ENCODE assay signal across 10 cellular contexts in the genomic region with DNA sequence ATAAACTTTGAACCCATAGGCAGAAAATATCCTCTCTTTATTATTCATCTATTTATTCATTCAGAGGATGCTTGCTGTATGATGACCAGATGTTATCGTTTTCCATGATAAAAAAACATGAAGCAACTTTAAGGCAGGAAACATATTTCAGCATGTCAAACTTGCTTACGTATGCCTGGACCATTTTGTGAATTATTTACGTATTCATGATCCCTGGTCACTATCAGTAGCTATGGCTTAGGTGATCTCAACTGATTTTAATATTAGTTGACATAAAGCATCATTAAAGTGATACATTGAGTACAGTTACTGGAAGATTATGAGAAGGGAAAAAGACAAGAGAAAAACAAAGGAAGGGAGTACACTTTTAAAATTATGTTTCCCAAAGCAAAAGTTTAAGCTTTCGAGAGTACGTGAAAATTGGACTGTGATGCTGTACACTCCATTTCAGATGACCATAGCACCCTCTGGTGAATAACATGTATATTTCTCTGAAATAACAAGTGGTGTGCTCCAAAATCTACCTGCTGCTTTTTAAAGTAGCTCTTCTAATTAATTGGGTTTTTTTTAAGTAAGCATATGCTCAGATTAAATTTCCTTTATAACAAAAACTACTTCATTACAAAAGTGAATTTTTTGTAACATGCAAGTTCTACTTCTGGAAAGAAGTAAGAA.
DNase-seq lines count a peak whose midpoint lies in the region; ATAC-seq and TF ChIP-seq lines count a peak whose summit lies in the region.
"Had no signal": no experiment of that assay in that cellular context is flagged by ENCODE, and none has a peak within 500 bp of the region (broad histone marks: within the 10 kb centered on the region; RNA-seq: fewer than 3 reads in every experiment).

No MANE protein-coding gene starts in this region.

- peaks cover 0 to 14% (median 2%) of the 10 kb centered on the region in 5 donors for H3K27me3 Mint-ChIP-seq in naive thymus-derived CD8-positive, alpha-beta T cell

- H3K4me1 ChIP-seq in sigmoid colon: no peaks in the 10 kb centered on the region
- H3K4me1 ChIP-seq: SJSA1 had no signal

- TF ChIP-seq CTCF in fibroblast of villous mesenchyme (IDR thresholded peaks at IDR 0.05; ENCODE audit: insufficient read depth, low read depth, low read length) (peak; percentile 57), sigmoid colon (IDR thresholded peaks at IDR 0.05) (peak in 3 of 4 experiments; percentile 14 to 49 (median 40)), GM13976 (IDR thresholded peaks at IDR 0.05; ENCODE audit: borderline replicate concordance, control extremely low read depth, extremely low read depth, insufficient read depth, missing control alignments) (no peak)

- TF ChIP-seq EP300 in sigmoid colon (IDR thresholded peaks at IDR 0.05): no peak

- H3K4me3 ChIP-seq in fibroblast of villous mesenchyme (ENCODE audit: low read depth, low read length) (peak overlapping the region; percentile 24), sigmoid colon (no peak overlapping the region)
- H3K4me3 ChIP-seq: SJSA1 had no signal

- POLR2A ChIA-PET in naive thymus-derived CD8-positive, alpha-beta T cell (lab: Charles Lee): no interaction called here

- peak; percentile 8 for DNase-seq in H4 (ENCODE audit: low spot score)
- peak; percentile 24 for DNase-seq in RPMI7951 (ENCODE audit: low read depth)
- peak; percentile 61 for DNase-seq in fibroblast of villous mesenchyme (ENCODE audit: low read depth)
- DNase-seq in sigmoid colon: no peak
- DNase-seq in naive thymus-derived CD8-positive, alpha-beta T cell: no peak
- no peak for DNase-seq in GM13976 (ENCODE audit: low spot score)
- DNase-seq: stimulated activated CD8-positive, alpha-beta memory T cell treated with anti-CD3 and anti-CD28 coated beads, Interleukin-4, amount 100 ng/mL, for 48 hours had no signal

- H3K36me3 ChIP-seq in sigmoid colon: no peaks in the 10 kb centered on the region
- H3K36me3 ChIP-seq: SJSA1 had no signal

- 52 to 58% methylated on average over 5 of the region's 5 CpGs for WGBS in sigmoid colon, 2 donors

- H3K27me3 ChIP-seq in sigmoid colon: no peaks in the 10 kb centered on the region
- H3K27me3 ChIP-seq: SJSA1 had no signal

- H3K27ac ChIP-seq in sigmoid colon: peak overlapping the region in 1 of 4 donors; percentile 15
- H3K27ac ChIP-seq: SJSA1 had no signal

- no peak overlapping the region for H3K27ac Mint-ChIP-seq in naive thymus-derived CD8-positive, alpha-beta T cell

- H3K9me3 Mint-ChIP-seq in naive thymus-derived CD8-positive, alpha-beta T cell: no peaks in the 10 kb centered on the region

- in situ Hi-C loops in GM13976 (cut with MboI; ENCODE audit: low sequenced_read_pairs, unreplicated experiment): no loop called here

- intact Hi-C loops in sigmoid colon (cut with DNase I): loop anchor here (2.0 to 10.0 kb wide), 2 partner anchors 754 to 1130 kb away; no protein-coding TSS in a partner anchor

- H3K9me3 ChIP-seq in sigmoid colon: no peaks in the 10 kb centered on the region
- H3K9me3 ChIP-seq: SJSA1 had no signal

- TF ChIP-seq POLR2A in sigmoid colon (IDR thresholded peaks at IDR 0.05): no peak

- no peaks in the 10 kb centered on the region for H3K36me3 Mint-ChIP-seq in naive thymus-derived CD8-positive, alpha-beta T cell

- no peak overlapping the region for H3K4me3 Mint-ChIP-seq in naive thymus-derived CD8-positive, alpha-beta T cell

- ATAC-seq in GM21717 (IDR thresholded peaks at IDR 0.05; ENCODE audit: unreplicated experiment): no peak
- no peak for ATAC-seq in naive thymus-derived CD8-positive, alpha-beta T cell
- ATAC-seq in activated CD4-positive, CD25-positive, alpha-beta regulatory T cell treated with anti-CD3 and anti-CD28 coated beads, Interleukin-2, amount 50 U/mL, for 24 hours: no peak

- no peaks in the 10 kb centered on the region for H3K4me1 Mint-ChIP-seq in naive thymus-derived CD8-positive, alpha-beta T cell

Comparison
In these comparisons a context has a peak if more than half of its experiments do, and no peak if none do; other contexts are left out.
1. DNase-seq: peak in H4 (single experiment), RPMI7951 (single experiment) and fibroblast of villous mesenchyme (single experiment); none in sigmoid colon (single experiment), naive thymus-derived CD8-positive, alpha-beta T cell (0 of 10) and GM13976 (single experiment).